Comparison of ENCODE assay signal across 10 cellular contexts in the genomic region with DNA sequence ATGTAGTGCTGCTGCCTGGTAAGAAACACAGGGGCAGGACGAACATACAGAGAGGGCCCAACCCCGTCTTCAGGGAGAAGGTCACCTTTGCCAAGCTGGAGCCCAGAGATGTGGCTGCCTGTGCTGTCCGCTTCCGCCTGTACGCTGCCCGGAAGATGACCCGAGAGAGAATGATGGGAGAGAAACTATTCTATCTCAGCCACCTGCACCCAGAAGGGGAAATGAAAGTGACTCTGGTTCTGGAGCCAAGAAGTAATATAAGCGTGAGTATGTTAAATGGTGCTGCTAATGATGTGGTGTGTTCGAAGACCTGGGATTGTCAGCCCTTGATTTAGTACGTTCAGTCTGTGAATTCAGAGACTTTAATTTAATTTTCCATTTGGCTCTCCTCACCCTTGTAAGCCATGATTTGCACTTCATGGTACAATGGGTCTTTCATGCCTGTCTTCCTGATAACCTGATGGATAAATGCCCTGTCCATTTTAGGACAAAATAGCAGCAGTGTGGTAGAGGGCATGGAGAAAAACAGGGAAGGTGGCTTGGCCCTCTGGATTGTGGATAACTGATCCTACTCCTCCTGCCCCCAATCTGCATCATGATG.
DNase-seq lines count a peak whose midpoint lies in the region; ATAC-seq, FAIRE-seq and TF ChIP-seq lines count a peak whose summit lies in the region.
"Had no signal": no experiment of that assay in that cellular context is flagged by ENCODE, and none has a peak within 500 bp of the region (broad histone marks: within the 10 kb centered on the region; RNA-seq: fewer than 3 reads in every experiment).

No MANE protein-coding gene starts in this region.

- H3K9ac ChIP-seq in OCI-LY3 (ENCODE audit: low read length) = peak overlapping the region; percentile 71

- ATAC-seq in GM21360 (IDR thresholded peaks at IDR 0.05; ENCODE audit: unreplicated experiment) (peak; percentile 84), HG03066 (IDR thresholded peaks at IDR 0.05; ENCODE audit: low read depth, unreplicated experiment) (peak; percentile 85), right cardiac atrium (no peak)
- ATAC-seq: activated CD4-positive, CD25-positive, alpha-beta regulatory T cell treated with anti-CD3 and anti-CD28 coated beads, Interleukin-2, amount 50 U/mL, for 24 hours had no signal

- 87% methylated on average over 10 of the region's 10 CpGs for WGBS in right cardiac atrium
- WGBS in ovary, 3 donors = 80 to 89% (median 88%) methylated on average over 10 of the region's 10 CpGs

- peaks cover 2% of the 10 kb centered on the region for H3K9me3 Mint-ChIP-seq in Calu3 (ENCODE audit: low read depth, unreplicated experiment)

- intact Hi-C loops in right cardiac atrium (cut with DNase I) = no loop called here
- intact Hi-C loops in ovary (cut with DNase I) = no loop called here
- intact Hi-C loops in Calu3 (cut with micrococcal nuclease; ENCODE audit: unreplicated experiment) = no loop called here

- H3K27me3 ChIP-seq in OCI-LY3 (ENCODE audit: low read depth, low read length) (no peaks in the 10 kb centered on the region), right cardiac atrium (ENCODE audit: control insufficient read depth, insufficient read depth) (no peaks in the 10 kb centered on the region), ovary (no peaks in the 10 kb centered on the region)

- no peaks in the 10 kb centered on the region for H4K20me1 ChIP-seq in OCI-LY3 (ENCODE audit: insufficient read depth, low read length)

- no peak overlapping the region for H3K4me3 Mint-ChIP-seq in Calu3 (ENCODE audit: low read depth, unreplicated experiment)

- H3K27ac ChIP-seq in OCI-LY3 (ENCODE audit: low read length) (peak overlapping the region; percentile 88), right cardiac atrium (ENCODE audit: low read length) (no peak overlapping the region), ovary (no peak overlapping the region)

- H3K4me2 ChIP-seq in OCI-LY3 (ENCODE audit: low read length) = peak overlapping the region; percentile 75

- FAIRE-seq in GM18507 (lab: Jason Lieb, UNC) = peak; percentile 97

- TF ChIP-seq CTCF in OCI-LY3 (IDR thresholded peaks at IDR 0.05; ENCODE audit: low read depth, low read length) = no peak
- no peak for TF ChIP-seq CTCF in ovary (IDR thresholded peaks at IDR 0.05)
- TF ChIP-seq CTCF in Calu3 (IDR thresholded peaks at IDR 0.05; ENCODE audit: unreplicated experiment) = no peak

- H3K27me3 Mint-ChIP-seq in Calu3 (ENCODE audit: unreplicated experiment) = no peaks in the 10 kb centered on the region

- no peaks in the 10 kb centered on the region; the same call in none of the 2 replicates for H3K9me3 ChIP-seq in OCI-LY3 (ENCODE audit: insufficient read depth, low read length)
- no peaks in the 10 kb centered on the region for H3K9me3 ChIP-seq in right cardiac atrium (ENCODE audit: control insufficient read depth, low read length)
- no peaks in the 10 kb centered on the region for H3K9me3 ChIP-seq in ovary

- H3K4me3 ChIP-seq in OCI-LY3 (ENCODE audit: low read length) (peak overlapping the region; percentile 64), right cardiac atrium (ENCODE audit: low read length) (no peak overlapping the region), ovary (no peak overlapping the region)

- peak overlapping the region; percentile 63 for H2AFZ ChIP-seq in OCI-LY3 (ENCODE audit: low read depth, low read length)

- no TSS peak for BruUV-seq in Calu3 (replicated peaks; lab: Mats Ljungman, UMichigan)

- peaks cover 62% of the 10 kb centered on the region for H3K4me1 ChIP-seq in OCI-LY3 (ENCODE audit: low read length)
- H3K4me1 ChIP-seq in right cardiac atrium (ENCODE audit: control insufficient read depth, insufficient read depth, low read length) = no peaks in the 10 kb centered on the region
- no peaks in the 10 kb centered on the region for H3K4me1 ChIP-seq in ovary (ENCODE audit: insufficient read depth)

- H3K27ac Mint-ChIP-seq in Calu3 (ENCODE audit: unreplicated experiment) = no peak overlapping the region

- DNase-seq in GM18507 (ENCODE audit: extremely low spot score, insufficient read length, low read depth) (peak; percentile 48), right cardiac atrium (no peak), ovary (no peak), DMS79 (lab: John Stamatoyannopoulos, UW) (no peak), Calu3 (no peak)
- DNase-seq: NCI-H526 had no signal

- no peaks in the 10 kb centered on the region for H3K79me2 ChIP-seq in OCI-LY3 (ENCODE audit: low read length)

- TF ChIP-seq EP300 in ovary (IDR thresholded peaks at IDR 0.05) = no peak

- H3K36me3 ChIP-seq in OCI-LY3 (replicated peaks; ENCODE audit: low read depth, low read length) (peaks cover 7% of the 10 kb centered on the region), ovary (no peaks in the 10 kb centered on the region)

- no peaks in the 10 kb centered on the region for H3K36me3 Mint-ChIP-seq in Calu3 (ENCODE audit: insufficient read depth, unreplicated experiment)

- H3K4me1 Mint-ChIP-seq in Calu3 (ENCODE audit: low read depth, unreplicated experiment) = no peaks in the 10 kb centered on the region

- CTCF ChIA-PET in Calu3 (lab: Charles Lee) = no interaction called here

- no peak for TF ChIP-seq POLR2A in ovary (IDR thresholded peaks at IDR 0.05)

Comparison
In these comparisons a context has a peak if more than half of its experiments do, and no peak if none do; other contexts are left out.
1. ATAC-seq: peak in GM21360 (single experiment) and HG03066 (single experiment); none in right cardiac atrium (0 of 2).